In the genomic region with DNA sequence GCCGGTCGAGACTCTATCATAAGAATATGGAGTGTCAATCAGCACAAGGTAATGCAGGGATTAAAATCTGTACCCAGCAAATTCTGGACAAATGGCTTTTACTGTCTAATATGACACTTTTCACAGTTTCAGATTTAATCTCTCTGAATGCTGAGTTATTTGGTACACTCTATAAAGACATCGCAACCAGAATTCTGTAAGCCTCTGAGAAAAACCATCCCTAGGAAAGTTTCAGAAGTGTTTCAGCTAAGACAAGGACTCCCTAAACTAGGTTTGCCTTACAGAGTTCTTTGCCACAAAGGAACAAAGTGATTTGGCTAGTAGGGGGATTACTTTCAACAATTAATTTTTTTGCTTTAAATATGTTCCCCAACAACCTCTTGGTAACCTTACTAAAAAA, we compare ENCODE assay signal across 11 cellular contexts. TPM values are rescaled to one million over a fixed set of nuclear protein-coding genes. Genes with fewer than 3 reads are reported as not detected.
"Had no signal": no experiment of that assay in that cellular context is flagged by ENCODE, and none has a peak within 500 bp of the region (broad histone marks: within the 10 kb centered on the region; RNA-seq: fewer than 3 reads in every experiment).

No MANE protein-coding gene starts in this region.

- H3K9me3 ChIP-seq: HAP-1 had no signal

- H3K4me3 Mint-ChIP-seq: HFFc6 had no signal

- H3K4me1 ChIP-seq: HAP-1 had no signal

- H3K27ac ChIP-seq: GM23248, HL-60 had no signal

- H3K27me3 Mint-ChIP-seq: IgD-negative memory B cell had no signal

- H3K36me3 ChIP-seq: HAP-1 had no signal

- H3K4me3 ChIP-seq: GM23248, HAP-1 had no signal

- ATAC-seq: HCT116, HepG2 had no signal

- DNase-seq: GM23248, GOT3, H7, HFFc6 had no signal

- H3K9me3 Mint-ChIP-seq: HFFc6 had no signal

- H3K27ac Mint-ChIP-seq: HFFc6 had no signal

RNA-seq across cellular contexts. Expression of a gene that starts 11.4 kb away (rescaled TPM):
- total RNA-seq: GM23248, H4, HFFc6, HT1080 had no signal
- polyA plus RNA-seq: GM23248, IgD-negative memory B cell had no signal
